In genomic region chr22:38181453-38182200, GRCh38 we compare ENCODE assay signal across 8 cellular contexts.
DNase-seq lines count a peak whose midpoint lies in the region; ATAC-seq and FAIRE-seq lines count a peak whose summit lies in the region.

A gene with protein sequence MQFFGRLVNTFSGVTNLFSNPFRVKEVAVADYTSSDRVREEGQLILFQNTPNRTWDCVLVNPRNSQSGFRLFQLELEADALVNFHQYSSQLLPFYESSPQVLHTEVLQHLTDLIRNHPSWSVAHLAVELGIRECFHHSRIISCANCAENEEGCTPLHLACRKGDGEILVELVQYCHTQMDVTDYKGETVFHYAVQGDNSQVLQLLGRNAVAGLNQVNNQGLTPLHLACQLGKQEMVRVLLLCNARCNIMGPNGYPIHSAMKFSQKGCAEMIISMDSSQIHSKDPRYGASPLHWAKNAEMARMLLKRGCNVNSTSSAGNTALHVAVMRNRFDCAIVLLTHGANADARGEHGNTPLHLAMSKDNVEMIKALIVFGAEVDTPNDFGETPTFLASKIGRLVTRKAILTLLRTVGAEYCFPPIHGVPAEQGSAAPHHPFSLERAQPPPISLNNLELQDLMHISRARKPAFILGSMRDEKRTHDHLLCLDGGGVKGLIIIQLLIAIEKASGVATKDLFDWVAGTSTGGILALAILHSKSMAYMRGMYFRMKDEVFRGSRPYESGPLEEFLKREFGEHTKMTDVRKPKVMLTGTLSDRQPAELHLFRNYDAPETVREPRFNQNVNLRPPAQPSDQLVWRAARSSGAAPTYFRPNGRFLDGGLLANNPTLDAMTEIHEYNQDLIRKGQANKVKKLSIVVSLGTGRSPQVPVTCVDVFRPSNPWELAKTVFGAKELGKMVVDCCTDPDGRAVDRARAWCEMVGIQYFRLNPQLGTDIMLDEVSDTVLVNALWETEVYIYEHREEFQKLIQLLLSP (minus strand): TSS chr22:38181830. CDS start chr22:38169426, 12,404 bp downstream.

- ATAC-seq in HG03457 (IDR thresholded peaks at IDR 0.05; ENCODE audit: unreplicated experiment) = peak; percentile 73

- H3K27ac ChIP-seq in cingulate gyrus (ENCODE audit: low read depth, low read length) = peak within 1 kb of the TSS; percentile 98

- peak; percentile 98 for DNase-seq in Ammon's horn (ENCODE audit: low spot score)
- DNase-seq in GM19239 (ENCODE audit: insufficient read length, low spot score) = peak; percentile 97
- peak; percentile 93 for DNase-seq in NCI-H524 treated with DMSO at 0.1 percent for 48 hours (lab: John Stamatoyannopoulos, UW)
- DNase-seq in activated CD4-positive, alpha-beta T cell treated with anti-CD3 and anti-CD28 coated beads for 4 hours = peak; percentile 94 to 95
- peak; percentile 99 for DNase-seq in kidney tubule cell (ENCODE audit: low spot score)
- DNase-seq in stimulated activated CD4-positive, alpha-beta T cell treated with anti-CD3 and anti-CD28 coated beads, Interleukin-1b, Interleukin-23, amount 100 ng/mL, for 24 hours (ENCODE audit: low read depth in 4 of 4, low spot score in 1 of 4) = peak; percentile 92 to 96 (median 93)

- FAIRE-seq in GM19239 (lab: Jason Lieb, UNC) = peak; percentile 90

Comparison
In these comparisons a context has a peak if more than half of its experiments do, and no peak if none do; other contexts are left out.
1. Peak in every context shown above with its lines: DNase-seq, ATAC-seq and H3K27ac ChIP-seq.